Comparison of ENCODE assay signal across 19 cellular contexts in the genomic region with DNA sequence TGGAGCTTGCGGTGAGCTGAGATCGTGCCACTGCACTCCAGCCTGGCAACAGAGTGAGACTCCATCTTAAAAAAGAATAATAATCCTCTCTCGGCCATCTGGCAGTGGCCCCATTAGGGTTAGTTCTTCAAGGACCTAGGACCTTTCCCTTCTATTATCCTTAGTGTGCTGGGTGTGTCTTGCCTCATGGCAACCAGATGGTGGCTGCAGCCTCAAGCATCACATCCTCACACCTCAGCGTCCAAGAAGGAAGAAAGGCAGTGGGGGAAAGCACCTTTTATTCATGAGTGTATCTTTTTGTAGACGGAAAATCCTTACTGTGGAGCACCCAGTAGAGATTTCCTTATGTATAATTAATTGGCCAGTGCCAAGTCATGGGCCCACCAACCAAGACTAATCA. TPM values are rescaled to one million over a fixed set of nuclear protein-coding genes. Genes with fewer than 3 reads are reported as not detected.
DNase-seq lines count a peak whose midpoint lies in the region; ATAC-seq and TF ChIP-seq lines count a peak whose summit lies in the region.
"Had no signal": no experiment of that assay in that cellular context is flagged by ENCODE, and none has a peak within 500 bp of the region (broad histone marks: within the 10 kb centered on the region; RNA-seq: fewer than 3 reads in every experiment).

No MANE protein-coding gene starts in this region.

- no peak overlapping the region for H3K4me3 Mint-ChIP-seq in stimulated activated naive B cell treated with anti-CD40 and anti-IgM and Interleukin-4, amounts not matched to agents 10 μg/mL and 1 μg/mL and 100 μg/mL, for 72 hours
- H3K4me3 Mint-ChIP-seq: CD4-positive, alpha-beta T cell; H9 had no signal

- H3K27ac ChIP-seq in aorta (ENCODE audit: low read depth in 1 of 2, low read length in 2 of 2), result no peak overlapping the region
- H3K27ac ChIP-seq: 22Rv1, A549, C4-2B had no signal

- peak; percentile 37 for ATAC-seq in esophagus mucosa
- ATAC-seq in stimulated activated naive B cell treated with anti-CD40 and anti-IgM and Interleukin-4, amounts not matched to agents 10 μg/mL and 1 μg/mL and 100 μg/mL, for 72 hours (replicated peaks), result peak; percentile 51 to 62
- ATAC-seq in aorta (ENCODE audit: low FRiP score), result no peak
- ATAC-seq: A549 had no signal

- no peaks in the 10 kb centered on the region for H3K36me3 ChIP-seq in aorta (ENCODE audit: control insufficient read depth in 1 of 2, insufficient read depth in 2 of 2, low read length in 1 of 2)

- no peaks in the 10 kb centered on the region for H3K36me3 Mint-ChIP-seq in stimulated activated naive B cell treated with anti-CD40 and anti-IgM and Interleukin-4, amounts not matched to agents 10 μg/mL and 1 μg/mL and 100 μg/mL, for 72 hours

- no peak overlapping the region for H3K27ac Mint-ChIP-seq in stimulated activated naive B cell treated with anti-CD40 and anti-IgM and Interleukin-4, amounts not matched to agents 10 μg/mL and 1 μg/mL and 100 μg/mL, for 72 hours
- H3K27ac Mint-ChIP-seq: CD4-positive, alpha-beta T cell; H9 had no signal

- TF ChIP-seq CTCF in foreskin fibroblast (IDR thresholded peaks at IDR 0.05; ENCODE audit: low read depth, low read length), result no peak

- no peak overlapping the region for H3K4me3 ChIP-seq in foreskin fibroblast (ENCODE audit: low read depth in 1 of 2, low read length in 2 of 2)
- no peak overlapping the region for H3K4me3 ChIP-seq in aorta (ENCODE audit: low read length in 2 of 2)
- H3K4me3 ChIP-seq: A549 had no signal

- no peaks in the 10 kb centered on the region for H3K27me3 Mint-ChIP-seq in stimulated activated naive B cell treated with anti-CD40 and anti-IgM and Interleukin-4, amounts not matched to agents 10 μg/mL and 1 μg/mL and 100 μg/mL, for 72 hours
- H3K27me3 Mint-ChIP-seq: CD4-positive, alpha-beta T cell had no signal

- no peaks in the 10 kb centered on the region for H3K9me3 Mint-ChIP-seq in stimulated activated naive B cell treated with anti-CD40 and anti-IgM and Interleukin-4, amounts not matched to agents 10 μg/mL and 1 μg/mL and 100 μg/mL, for 72 hours
- H3K9me3 Mint-ChIP-seq: CD4-positive, alpha-beta T cell had no signal

- 89 to 90% methylated on average over 5 of the region's 5 CpGs for WGBS in aorta, 2 donors

- intact Hi-C loops in aorta (cut with DNase I), result no loop called here

- DNase-seq in NCI-H82 (lab: John Stamatoyannopoulos, UW) (peak; percentile 64), NCI-H82 treated with DMSO at 0.1 percent for 48 hours (lab: John Stamatoyannopoulos, UW; ENCODE audit: unreplicated experiment) (no peak), NCI-H524 treated with DMSO at 0.1 percent for 48 hours (lab: John Stamatoyannopoulos, UW) (peak; percentile 40), foreskin fibroblast (no peak), T-helper 1 cell (no peak), aorta (no peak)
- DNase-seq in stimulated activated naive B cell treated with anti-CD40 and anti-IgM and Interleukin-4, amounts not matched to agents 10 μg/mL and 1 μg/mL and 100 μg/mL, for 72 hours, result no peak
- DNase-seq: AML-193; Caco-2; CD4-positive, alpha-beta T cell; DMS153; DMS79 treated with DMSO at 0.1 percent for 48 hours; GF-D8; GOT3; H9 had no signal

- peaks cover 33 to 50% of the 10 kb centered on the region in 2 donors for H3K4me1 Mint-ChIP-seq in stimulated activated naive B cell treated with anti-CD40 and anti-IgM and Interleukin-4, amounts not matched to agents 10 μg/mL and 1 μg/mL and 100 μg/mL, for 72 hours

- no peaks in the 10 kb centered on the region for H3K4me1 ChIP-seq in aorta (ENCODE audit: control insufficient read depth in 1 of 2, insufficient read depth in 2 of 2, low read length in 2 of 2)
- H3K4me1 ChIP-seq: A549 had no signal

- no peaks in the 10 kb centered on the region for H3K27me3 ChIP-seq in aorta (ENCODE audit: control insufficient read depth in 1 of 2, insufficient read depth in 2 of 2, low read length in 1 of 2)

- no peaks in the 10 kb centered on the region for H3K9me3 ChIP-seq in aorta (ENCODE audit: control insufficient read depth, low read length)
- H3K9me3 ChIP-seq: A549, Caco-2 had no signal

RNA-seq across cellular contexts. Expression of a gene that starts 42.7 kb away (rescaled TPM):
- 51.3 TPM for total RNA-seq in esophagus mucosa
- total RNA-seq in aorta, result 100 to 1,000 TPM in 1 of 2 donors, 10 to 100 TPM in 1; 81.8 to 141 TPM
- 10 to 100 TPM; 19.5 to 23.7 TPM for polyA plus RNA-seq in aorta

Comparison
In these comparisons a context has a peak if more than half of its experiments do, and no peak if none do; other contexts are left out.
1. DNase-seq: peak in NCI-H82 (single experiment) and NCI-H524 treated with DMSO at 0.1 percent for 48 hours (single experiment); none in NCI-H82 treated with DMSO at 0.1 percent for 48 hours (single experiment), stimulated activated naive B cell treated with anti-CD40 and anti-IgM and Interleukin-4, amounts not matched to agents 10 μg/mL and 1 μg/mL and 100 μg/mL, for 72 hours (single experiment), foreskin fibroblast (0 of 2), T-helper 1 cell (0 of 5) and aorta (0 of 2).